Comparison of ENCODE assay signal across 2 cellular contexts in genomic region chr10:103824281-103824680, GRCh38.
TF ChIP-seq lines count a peak whose summit lies in the region.

No MANE protein-coding gene starts in this region.

TF ChIP-seq in A549, 52 proteins besides CTCF, POLR2A, EP300 and RAD21:
- no peak for TF ChIP-seq ATOH8 (CRISPR knock-in tag; IDR thresholded peaks at IDR 0.05; ENCODE audit: low read depth)
- TF ChIP-seq ZSCAN20 (CRISPR knock-in tag; IDR thresholded peaks at IDR 0.05), result no peak
- no peak for TF ChIP-seq RNF2 (IDR thresholded peaks at IDR 0.05; ENCODE audit: borderline replicate concordance, low read depth)
- no peak for TF ChIP-seq ZNF302 (CRISPR knock-in tag; IDR thresholded peaks at IDR 0.05)
- TF ChIP-seq MYC (IDR thresholded peaks at IDR 0.05; ENCODE audit: borderline replicate concordance, low read length), result no peak
- TF ChIP-seq FOSB (CRISPR knock-in tag; IDR thresholded peaks at IDR 0.05), result no peak
- no peak for TF ChIP-seq RCOR1 (IDR thresholded peaks at IDR 0.05; ENCODE audit: low read depth, low read length)
- TF ChIP-seq MAZ (IDR thresholded peaks at IDR 0.05; ENCODE audit: borderline replicate concordance, low read depth, low read length), result no peak
- TF ChIP-seq CEBPB (IDR thresholded peaks at IDR 0.05), result no peak
- TF ChIP-seq CBX8 (IDR thresholded peaks at IDR 0.05), result no peak
- TF ChIP-seq RFX5 (IDR thresholded peaks at IDR 0.05), result no peak

TF ChIP-seq in IMR-90, 13 proteins besides CTCF, POLR2A, EP300 and RAD21:
- TF ChIP-seq FOS (IDR thresholded peaks at IDR 0.05; ENCODE audit: low read depth, low read length) (no peak), NFE2L2 (IDR thresholded peaks at IDR 0.05; ENCODE audit: low read depth, low read length) (no peak), CHD1 (IDR thresholded peaks at IDR 0.05; ENCODE audit: low read depth, low read length) (no peak), USF2 (IDR thresholded peaks at IDR 0.05; ENCODE audit: low read depth, low read length) (no peak), BHLHE40 (IDR thresholded peaks at IDR 0.05; ENCODE audit: low read depth, low read length) (no peak), ELK1 (IDR thresholded peaks at IDR 0.05; ENCODE audit: borderline replicate concordance, low read depth, low read length) (no peak), CEBPB (IDR thresholded peaks at IDR 0.05; ENCODE audit: low read depth, low read length) (no peak), RCOR1 (IDR thresholded peaks at IDR 0.05; ENCODE audit: insufficient replicate concordance, low read length) (no peak), MAZ (IDR thresholded peaks at IDR 0.05; ENCODE audit: borderline replicate concordance, low read depth, low read length) (no peak), MAFK (IDR thresholded peaks at IDR 0.05; ENCODE audit: low read depth, low read length) (no peak), MXI1 (IDR thresholded peaks at IDR 0.05; ENCODE audit: borderline replicate concordance, low read depth, low read length) (no peak), RFX5 (IDR thresholded peaks at IDR 0.05; ENCODE audit: low read depth, low read length) (no peak), SMC3 (IDR thresholded peaks at IDR 0.05; ENCODE audit: low read depth, low read length) (no peak)
